11 cellular contexts compared by ENCODE assay signal in the genomic region with DNA sequence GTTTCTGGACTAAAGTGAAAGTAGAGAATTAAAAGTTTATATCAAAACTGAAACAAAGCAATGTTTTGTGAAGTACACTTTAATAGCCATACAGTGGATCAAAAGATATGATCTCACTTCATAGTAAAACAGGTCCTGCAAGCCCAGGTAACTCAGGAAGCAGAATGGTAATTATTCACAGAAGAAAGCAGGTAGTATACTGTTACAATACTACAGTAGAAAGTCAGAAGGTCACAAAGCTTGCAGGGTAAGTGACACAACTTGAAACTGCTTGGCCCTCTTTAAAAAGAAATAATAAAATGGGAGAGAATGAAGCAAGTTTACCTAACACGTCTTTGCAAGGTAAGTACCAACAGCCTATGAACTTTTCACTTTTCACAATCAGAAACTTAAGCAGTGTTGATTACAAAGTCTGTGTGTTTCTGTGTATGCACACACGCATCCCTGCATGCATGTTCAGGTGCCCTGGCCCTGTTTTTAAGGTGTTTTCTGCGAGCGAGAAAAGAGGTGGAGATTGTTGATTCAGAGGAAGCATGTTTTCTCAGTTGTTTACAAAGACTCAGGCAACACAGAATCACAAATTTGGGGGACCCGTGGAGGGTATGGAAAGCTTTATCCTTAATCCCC. TPM values are rescaled to one million over a fixed set of nuclear protein-coding genes. Genes with fewer than 3 reads are reported as not detected.
A peak's percentile ranks its signal among the peaks of the same experiment; 100 is the strongest.
DNase-seq lines count a peak whose midpoint lies in the region; ATAC-seq and TF ChIP-seq lines count a peak whose summit lies in the region.
"Had no signal": no experiment of that assay in that cellular context is flagged by ENCODE, and none has a peak within 500 bp of the region (broad histone marks: within the 10 kb centered on the region; RNA-seq: fewer than 3 reads in every experiment).

A gene (plus strand): TSS at position 226 of the 627 bp plus-strand sequence.

- H3K4me1 Mint-ChIP-seq in osteocyte (ENCODE audit: unreplicated experiment) = peaks cover 15% of the 10 kb centered on the region

- no peaks in the 10 kb centered on the region for H3K27me3 Mint-ChIP-seq in osteocyte (ENCODE audit: unreplicated experiment)

- ATAC-seq in stimulated activated naive CD8-positive, alpha-beta T cell treated with anti-CD3 and anti-CD28 coated beads, Interleukin-15, Interleukin-2, amounts not matched to agents 100 U/mL and 50 U/mL, for 24 hours = no peak
- ATAC-seq in GM21737 (IDR thresholded peaks at IDR 0.05; ENCODE audit: unreplicated experiment) = no peak
- ATAC-seq: CD8-positive, alpha-beta T cell; gastroesophageal sphincter had no signal

- no peak within 1 kb of the TSS for H3K4me3 ChIP-seq in epithelial cell of esophagus (ENCODE audit: low read length)
- H3K4me3 ChIP-seq: gastroesophageal sphincter had no signal

- H3K27ac Mint-ChIP-seq in osteocyte (ENCODE audit: unreplicated experiment) = no peak within 1 kb of the TSS
- H3K27ac Mint-ChIP-seq: CD8-positive, alpha-beta T cell had no signal

- H3K36me3 Mint-ChIP-seq in osteocyte (ENCODE audit: unreplicated experiment) = no peaks in the 10 kb centered on the region
- H3K36me3 Mint-ChIP-seq: CD8-positive, alpha-beta T cell had no signal

- no peaks in the 10 kb centered on the region for H3K9me3 Mint-ChIP-seq in osteocyte (ENCODE audit: unreplicated experiment)

- H3K4me3 Mint-ChIP-seq in osteocyte (ENCODE audit: unreplicated experiment) = no peak within 1 kb of the TSS
- H3K4me3 Mint-ChIP-seq: CD8-positive, alpha-beta T cell had no signal

- TF ChIP-seq CTCF in epithelial cell of esophagus (IDR thresholded peaks at IDR 0.05; ENCODE audit: insufficient read depth, low read depth, low read length, missing control alignments) (no peak), osteocyte (IDR thresholded peaks at IDR 0.05) (no peak)

- DNase-seq in DMS153 treated with DMSO at 0.1 percent for 48 hours (lab: John Stamatoyannopoulos, UW; ENCODE audit: unreplicated experiment) (peak; percentile 64), NCI-H2029 treated with DMSO at 0.1 percent for 48 hours (lab: John Stamatoyannopoulos, UW) (peak; percentile 41), epithelial cell of esophagus (ENCODE audit: low read depth) (peak; percentile 69), osteocyte (ENCODE audit: extremely low spot score, unreplicated experiment) (no peak), NCI-H1417 treated with DMSO at 0.1 percent for 48 hours (lab: John Stamatoyannopoulos, UW) (no peak), GDM1 (lab: John Stamatoyannopoulos, UW) (no peak)
- DNase-seq in stimulated activated naive CD8-positive, alpha-beta T cell treated with anti-CD3 and anti-CD28 coated beads, Interleukin-15, Interleukin-2, amounts not matched to agents 100 U/mL and 50 U/mL, for 24 hours = no peak
- DNase-seq: CD8-positive, alpha-beta T cell; stimulated activated CD4-positive, alpha-beta T cell treated with anti-CD3 and anti-CD28 coated beads, Interleukin-2, amount 100 ng/mL, for 24 hours had no signal

RNA-seq across cellular contexts. Expression of the gene that starts here (rescaled TPM):
- total RNA-seq in osteocyte = 15.3 and 16.1 TPM in 2 replicates

Comparison
In these comparisons a context has a peak if more than half of its experiments do, and no peak if none do; other contexts are left out.
1. DNase-seq: peak in DMS153 treated with DMSO at 0.1 percent for 48 hours (single experiment), NCI-H2029 treated with DMSO at 0.1 percent for 48 hours (single experiment) and epithelial cell of esophagus (single experiment); none in osteocyte (single experiment), NCI-H1417 treated with DMSO at 0.1 percent for 48 hours (single experiment), GDM1 (single experiment) and stimulated activated naive CD8-positive, alpha-beta T cell treated with anti-CD3 and anti-CD28 coated beads, Interleukin-15, Interleukin-2, amounts not matched to agents 100 U/mL and 50 U/mL, for 24 hours (single experiment).